In genomic region chr22:39662677-39663034, GRCh38 we compare ENCODE assay signal across 9 cellular contexts.
A peak's percentile ranks its signal among the peaks of the same experiment; 100 is the strongest.
DNase-seq lines count a peak whose midpoint lies in the region; ATAC-seq and TF ChIP-seq lines count a peak whose summit lies in the region.
"Had no signal": no experiment of that assay in that cellular context is flagged by ENCODE, and none has a peak within 500 bp of the region (broad histone marks: within the 10 kb centered on the region; RNA-seq: fewer than 3 reads in every experiment).

No MANE protein-coding gene starts in this region.

- H3K36me3 Mint-ChIP-seq in CD4-positive, alpha-beta T cell (ENCODE audit: low read depth): peaks cover 26% of the 10 kb centered on the region
- H3K36me3 Mint-ChIP-seq in activated naive CD8-positive, alpha-beta T cell treated with anti-CD3 and anti-CD28 coated beads, Interleukin-2, amount 50 U/mL, for 24 hours (ENCODE audit: low read depth): no peaks in the 10 kb centered on the region
- H3K36me3 Mint-ChIP-seq: activated naive CD4-positive, alpha-beta T cell treated with anti-CD3 and anti-CD28 coated beads, Interleukin-2, amount 50 U/mL, for 72 hours had no signal

- H3K4me2 ChIP-seq in mesendoderm (ENCODE audit: low read length): peak overlapping the region; percentile 32

- no peak overlapping the region for H3K23ac ChIP-seq in mesendoderm (ENCODE audit: low read length)

- H3K27me3 ChIP-seq in CD4-positive, alpha-beta T cell (ENCODE audit: control insufficient read depth, insufficient read depth, low read length): no peaks in the 10 kb centered on the region
- no peaks in the 10 kb centered on the region for H3K27me3 ChIP-seq in mesendoderm (ENCODE audit: insufficient read depth, low read length, poor library complexity)

- no peak overlapping the region for H3K4me3 ChIP-seq in mesendoderm (ENCODE audit: low read length)

- H3K27me3 Mint-ChIP-seq in CD4-positive, alpha-beta T cell: no peaks in the 10 kb centered on the region
- peaks cover 20% of the 10 kb centered on the region for H3K27me3 Mint-ChIP-seq in activated naive CD8-positive, alpha-beta T cell treated with anti-CD3 and anti-CD28 coated beads, Interleukin-2, amount 50 U/mL, for 24 hours

- H4K5ac ChIP-seq in mesendoderm (ENCODE audit: low read length): no peak overlapping the region

- H3K18ac ChIP-seq in mesendoderm (ENCODE audit: low read length): no peak overlapping the region

- H3K4me1 ChIP-seq in mesendoderm (ENCODE audit: control insufficient read depth, low read depth, low read length): no peaks in the 10 kb centered on the region

- no peak for TF ChIP-seq CTCF in CD4-positive, alpha-beta T cell (IDR thresholded peaks at IDR 0.05)

- H3K4me1 Mint-ChIP-seq in CD4-positive, alpha-beta T cell (ENCODE audit: low read depth): peaks cover 65% of the 10 kb centered on the region
- H3K4me1 Mint-ChIP-seq in activated naive CD8-positive, alpha-beta T cell treated with anti-CD3 and anti-CD28 coated beads, Interleukin-2, amount 50 U/mL, for 24 hours: peaks cover 32% of the 10 kb centered on the region

- no peak overlapping the region for H3K4ac ChIP-seq in mesendoderm (ENCODE audit: low read depth, low read length)

- intact Hi-C loops in CD4-positive, alpha-beta T cell (cut with DNase I, micrococcal nuclease): no loop called here

- no peak overlapping the region for H2BK5ac ChIP-seq in mesendoderm (ENCODE audit: low read length)

- no peak overlapping the region for H3K27ac ChIP-seq in CD4-positive, alpha-beta T cell (ENCODE audit: low read depth, low read length)
- H3K27ac ChIP-seq in mesendoderm (ENCODE audit: low read depth, low read length): no peak overlapping the region

- no peaks in the 10 kb centered on the region for H3K79me2 ChIP-seq in mesendoderm (ENCODE audit: control insufficient read depth, insufficient read depth, low read length)

- CTCF ChIA-PET in CD4-positive, alpha-beta T cell (lab: Charles Lee): no interaction called here

- H3K27ac Mint-ChIP-seq in CD4-positive, alpha-beta T cell: peak overlapping the region; percentile 72
- no peak overlapping the region for H3K27ac Mint-ChIP-seq in activated naive CD8-positive, alpha-beta T cell treated with anti-CD3 and anti-CD28 coated beads, Interleukin-2, amount 50 U/mL, for 24 hours
- H3K27ac Mint-ChIP-seq: activated naive CD4-positive, alpha-beta T cell treated with anti-CD3 and anti-CD28 coated beads, Interleukin-2, amount 50 U/mL, for 72 hours had no signal

- no peak overlapping the region for H4K8ac ChIP-seq in mesendoderm (ENCODE audit: low read depth, low read length)

- H2BK120ac ChIP-seq in mesendoderm (ENCODE audit: low read depth, low read length): no peak overlapping the region

- no peak overlapping the region for H3K9ac ChIP-seq in mesendoderm (ENCODE audit: low read length)

- no peak for DNase-seq in CD4-positive, alpha-beta T cell
- DNase-seq in DMS53 (lab: John Stamatoyannopoulos, UW): peak; percentile 78
- DNase-seq in activated naive CD8-positive, alpha-beta T cell treated with anti-CD3 and anti-CD28 coated beads, Interleukin-2, amount 50 U/mL, for 24 hours: no peak
- peak; percentile 32 for DNase-seq in mesendoderm
- DNase-seq in cerebellar nuclear complex (lab: John Stamatoyannopoulos, UW): no peak
- DNase-seq in mesenteric fat pad (ENCODE audit: low spot score): no peak

- no peaks in the 10 kb centered on the region for H3K9me3 Mint-ChIP-seq in CD4-positive, alpha-beta T cell
- no peaks in the 10 kb centered on the region for H3K9me3 Mint-ChIP-seq in activated naive CD8-positive, alpha-beta T cell treated with anti-CD3 and anti-CD28 coated beads, Interleukin-2, amount 50 U/mL, for 24 hours
- H3K9me3 Mint-ChIP-seq: activated naive CD4-positive, alpha-beta T cell treated with anti-CD3 and anti-CD28 coated beads, Interleukin-2, amount 50 U/mL, for 72 hours had no signal

- peak overlapping the region; percentile 80 for H3K4me3 Mint-ChIP-seq in CD4-positive, alpha-beta T cell
- H3K4me3 Mint-ChIP-seq in activated naive CD8-positive, alpha-beta T cell treated with anti-CD3 and anti-CD28 coated beads, Interleukin-2, amount 50 U/mL, for 24 hours: peak overlapping the region; percentile 45

- H3K56ac ChIP-seq in mesendoderm (ENCODE audit: low read length): no peak overlapping the region

- no CpG with 5 or more reads among the region's 26 CpGs for WGBS in mesendoderm (ENCODE audit: extremely low coverage, insufficient coverage, low lambda C conversion rate)

- no peaks in the 10 kb centered on the region for H3K79me1 ChIP-seq in mesendoderm (ENCODE audit: low read length)

- POLR2A ChIA-PET in CD4-positive, alpha-beta T cell (lab: Charles Lee): no interaction called here

- no peaks in the 10 kb centered on the region for H3K9me3 ChIP-seq in CD4-positive, alpha-beta T cell (ENCODE audit: control insufficient read depth, low read length)

- no peaks in the 10 kb centered on the region for H3K36me3 ChIP-seq in mesendoderm (ENCODE audit: control insufficient read depth, insufficient read depth, low read length)

- H2BK15ac ChIP-seq in mesendoderm (replicated peaks; ENCODE audit: low read depth): no peak overlapping the region

- no peak for ATAC-seq in CD4-positive, alpha-beta T cell (ENCODE audit: poor library complexity)
- no peak for ATAC-seq in activated naive CD8-positive, alpha-beta T cell treated with anti-CD3 and anti-CD28 coated beads, Interleukin-2, amount 50 U/mL, for 24 hours
- no peak for ATAC-seq in GM18858 (IDR thresholded peaks at IDR 0.05; ENCODE audit: unreplicated experiment)
- ATAC-seq: Right ventricle myocardium inferior had no signal

- no peak overlapping the region for H2AK5ac ChIP-seq in mesendoderm (ENCODE audit: low read length)

Comparison
In these comparisons a context has a peak if more than half of its experiments do, and no peak if none do; other contexts are left out.
1. DNase-seq: peak in DMS53 (single experiment) and mesendoderm (single experiment); none in CD4-positive, alpha-beta T cell (0 of 10), activated naive CD8-positive, alpha-beta T cell treated with anti-CD3 and anti-CD28 coated beads, Interleukin-2, amount 50 U/mL, for 24 hours (single experiment), cerebellar nuclear complex (0 of 2) and mesenteric fat pad (single experiment).